In genomic region chr21:42555756-42556438, GRCh38 we compare ENCODE assay signal across 33 cellular contexts. TPM values are rescaled to one million over a fixed set of nuclear protein-coding genes. Genes with fewer than 3 reads are reported as not detected.
DNase-seq lines count a peak whose midpoint lies in the region; ATAC-seq and TF ChIP-seq lines count a peak whose summit lies in the region.
"Had no signal": no experiment of that assay in that cellular context is flagged by ENCODE, and none has a peak within 500 bp of the region (broad histone marks: within the 10 kb centered on the region; RNA-seq: fewer than 3 reads in every experiment).

No MANE protein-coding gene starts in this region.

- H3K27me3 Mint-ChIP-seq in activated T-cell treated with anti-CD3 and anti-CD28 coated beads, Interleukin-2, amount 50 U/mL, for 24 hours: no peaks in the 10 kb centered on the region
- H3K27me3 Mint-ChIP-seq: activated CD4-positive, alpha-beta memory T cell treated with anti-CD3 and anti-CD28 coated beads for 36 hours; activated T-helper 17 cell treated with anti-CD3 and anti-CD28 coated beads, Interleukin-2, amount 50 U/mL, for 72 hours; CD4-positive, alpha-beta T cell; naive thymus-derived CD4-positive, alpha-beta T cell; T-cell had no signal

- H3K4me2 ChIP-seq in OCI-LY1 (ENCODE audit: low read length): no peak overlapping the region

- H3K9me2 ChIP-seq in OCI-LY1 (ENCODE audit: low read depth, low read length): no peaks in the 10 kb centered on the region

- no peak overlapping the region for H3K27ac Mint-ChIP-seq in activated T-cell treated with anti-CD3 and anti-CD28 coated beads, Interleukin-2, amount 50 U/mL, for 24 hours
- H3K27ac Mint-ChIP-seq: activated CD4-positive, alpha-beta memory T cell treated with anti-CD3 and anti-CD28 coated beads for 36 hours; activated naive CD4-positive, alpha-beta T cell treated with anti-CD3 and anti-CD28 coated beads, Interleukin-2, amount 50 U/mL, for 72 hours; activated T-helper 17 cell treated with anti-CD3 and anti-CD28 coated beads, Interleukin-2, amount 50 U/mL, for 72 hours; CD4-positive, alpha-beta T cell; HFFc6; naive thymus-derived CD4-positive, alpha-beta T cell; T-cell had no signal

- no peak overlapping the region for H3K4me3 ChIP-seq in OCI-LY1 (ENCODE audit: low read depth, low read length, poor library complexity, severe bottlenecking)
- no peak overlapping the region for H3K4me3 ChIP-seq in sigmoid colon
- H3K4me3 ChIP-seq: gastroesophageal sphincter, left ventricle myocardium inferior, MG63, SJSA1, vagina had no signal

- intact Hi-C loops in sigmoid colon (cut with DNase I): no loop called here

- H3K9ac ChIP-seq in OCI-LY1 (ENCODE audit: low read length): no peak overlapping the region

- ATAC-seq in left lobe of liver: no peak
- ATAC-seq in HG03457 (IDR thresholded peaks at IDR 0.05; ENCODE audit: unreplicated experiment): no peak
- ATAC-seq: activated CD4-positive, CD25-positive, alpha-beta regulatory T cell treated with anti-CD3 and anti-CD28 coated beads, Interleukin-2, amount 50 U/mL, for 24 hours; activated naive CD4-positive, alpha-beta T cell treated with anti-CD3 and anti-CD28 coated beads, Interleukin-2, amount 50 U/mL, for 72 hours; activated T-helper 17 cell treated with anti-CD3 and anti-CD28 coated beads, Interleukin-2, amount 50 U/mL, for 72 hours; gastroesophageal sphincter; naive thymus-derived CD4-positive, alpha-beta T cell; T-cell had no signal

- H3K9me3 ChIP-seq in OCI-LY1 (ENCODE audit: low read length) (no peaks in the 10 kb centered on the region), sigmoid colon (no peaks in the 10 kb centered on the region)
- H3K9me3 ChIP-seq: gastroesophageal sphincter, left ventricle myocardium inferior, MG63, SJSA1, vagina had no signal

- TF ChIP-seq CTCF in OCI-LY1 (IDR thresholded peaks at IDR 0.05; ENCODE audit: low read length) (no peak), sigmoid colon (IDR thresholded peaks at IDR 0.05) (no peak), GM13977 (IDR thresholded peaks at IDR 0.05; ENCODE audit: extremely low read depth, insufficient read depth, missing control alignments) (no peak)

- H3K27me3 ChIP-seq in OCI-LY1 (ENCODE audit: insufficient read depth, low read length) (no peaks in the 10 kb centered on the region), sigmoid colon (no peaks in the 10 kb centered on the region)
- H3K27me3 ChIP-seq: gastroesophageal sphincter, MG63, SJSA1, vagina had no signal

- no peaks in the 10 kb centered on the region for H3K9me3 Mint-ChIP-seq in activated T-cell treated with anti-CD3 and anti-CD28 coated beads, Interleukin-2, amount 50 U/mL, for 24 hours
- H3K9me3 Mint-ChIP-seq: activated CD4-positive, alpha-beta memory T cell treated with anti-CD3 and anti-CD28 coated beads for 36 hours; activated naive CD4-positive, alpha-beta T cell treated with anti-CD3 and anti-CD28 coated beads, Interleukin-2, amount 50 U/mL, for 72 hours; activated T-helper 17 cell treated with anti-CD3 and anti-CD28 coated beads, Interleukin-2, amount 50 U/mL, for 72 hours; CD4-positive, alpha-beta T cell; naive thymus-derived CD4-positive, alpha-beta T cell; T-cell had no signal

- no peak overlapping the region for H2AFZ ChIP-seq in OCI-LY1 (ENCODE audit: low read length)

- no peak overlapping the region for H3K4me3 Mint-ChIP-seq in activated T-cell treated with anti-CD3 and anti-CD28 coated beads, Interleukin-2, amount 50 U/mL, for 24 hours
- H3K4me3 Mint-ChIP-seq: activated CD4-positive, alpha-beta memory T cell treated with anti-CD3 and anti-CD28 coated beads for 36 hours; activated T-helper 17 cell treated with anti-CD3 and anti-CD28 coated beads, Interleukin-2, amount 50 U/mL, for 72 hours; CD4-positive, alpha-beta T cell; HFFc6; naive thymus-derived CD4-positive, alpha-beta T cell; T-cell had no signal

- H3K79me2 ChIP-seq in OCI-LY1 (ENCODE audit: insufficient read depth, low read length): no peaks in the 10 kb centered on the region

- H3K27ac ChIP-seq in OCI-LY1 (ENCODE audit: low read depth, low read length, poor library complexity, severe bottlenecking) (peak overlapping the region; percentile 62), sigmoid colon (no peak overlapping the region)
- H3K27ac ChIP-seq: gastroesophageal sphincter, left ventricle myocardium inferior, SJSA1, vagina had no signal

- H3F3A ChIP-seq in OCI-LY1 (ENCODE audit: insufficient read depth, low read length): no peaks in the 10 kb centered on the region

- no peaks in the 10 kb centered on the region; the same call in 1 of the 2 replicates for H3K36me3 ChIP-seq in OCI-LY1 (ENCODE audit: insufficient read depth, low read length)
- H3K36me3 ChIP-seq in sigmoid colon: peaks cover 0 to 40% (median 3%) of the 10 kb centered on the region in 4 donors
- H3K36me3 ChIP-seq: MG63, SJSA1 had no signal

- H4K20me1 ChIP-seq in OCI-LY1 (ENCODE audit: insufficient read depth, low read length): no peaks in the 10 kb centered on the region

- in situ Hi-C loops in GM13977 (cut with MboI; ENCODE audit: low pct_unique_long_range_greater_than_20kb, low sequenced_read_pairs, unreplicated experiment): no loop called here

- peaks cover 64% of the 10 kb centered on the region for H3K36me3 Mint-ChIP-seq in activated T-cell treated with anti-CD3 and anti-CD28 coated beads, Interleukin-2, amount 50 U/mL, for 24 hours (ENCODE audit: low read depth)

- WGBS in sigmoid colon, 2 donors: 96 to 97% methylated on average over 28 of the region's 28 CpGs

- H3K4me1 Mint-ChIP-seq in activated T-cell treated with anti-CD3 and anti-CD28 coated beads, Interleukin-2, amount 50 U/mL, for 24 hours (ENCODE audit: low read depth): no peaks in the 10 kb centered on the region
- H3K4me1 Mint-ChIP-seq: activated T-helper 17 cell treated with anti-CD3 and anti-CD28 coated beads, Interleukin-2, amount 50 U/mL, for 72 hours; naive thymus-derived CD4-positive, alpha-beta T cell had no signal

- peaks cover 25% of the 10 kb centered on the region for H3K4me1 ChIP-seq in OCI-LY1 (ENCODE audit: insufficient read depth, low read length, severe bottlenecking)
- H3K4me1 ChIP-seq in sigmoid colon: no peaks in the 10 kb centered on the region
- H3K4me1 ChIP-seq: gastroesophageal sphincter, left ventricle myocardium inferior, SJSA1, vagina had no signal

- no peak for TF ChIP-seq POLR2A in sigmoid colon (IDR thresholded peaks at IDR 0.05)

- TF ChIP-seq EP300 in sigmoid colon (IDR thresholded peaks at IDR 0.05): no peak

- DNase-seq in activated T-cell treated with anti-CD3 and anti-CD28 coated beads, Interleukin-2, amount 50 U/mL, for 1 hour: peak; percentile 5
- no peak for DNase-seq in activated T-cell treated with anti-CD3 and anti-CD28 coated beads, Interleukin-2, amount 50 U/mL, for 24 hours
- DNase-seq in left lobe of liver (ENCODE audit: low spot score) (peak; percentile 39), sigmoid colon (peak; percentile 40), GM13977 (ENCODE audit: low spot score) (no peak), germinal center (ENCODE audit: low spot score) (no peak)
- DNase-seq: activated CD4-positive, alpha-beta memory T cell treated with anti-CD3 and anti-CD28 coated beads for 36 hours; activated CD8-positive, alpha-beta memory T cell treated with anti-CD3 and anti-CD28 coated beads, Interleukin-2, amount 50 U/mL, for 48 hours; anterior cingulate cortex; GOT3; HFFc6; KG1; left ventricle myocardium inferior; MG63; midbrain; naive thymus-derived CD4-positive, alpha-beta T cell; NCI-H1930; NCI-H510A treated with DMSO at 0.1 percent for 48 hours; occipital lobe; RPMI8226; stimulated activated naive CD4-positive, alpha-beta T cell; T-cell had no signal

RNA-seq across cellular contexts. Expression of gene SLC37A1, which starts 42.2 kb away (rescaled TPM):
- total RNA-seq in left lobe of liver (5.0 TPM), sigmoid colon (1 to 10 TPM; 2.3 to 7.8 (median 5.0) TPM)
- polyA plus RNA-seq in sigmoid colon: 10 to 100 TPM; 21.0 to 98.5 (median 31.2) TPM
- total RNA-seq: HFFc6 had no signal

RNA-seq across cellular contexts. Expression of gene RSPH1, which starts 59.9 kb away (rescaled TPM):
- total RNA-seq in left lobe of liver (0.33 TPM), sigmoid colon (1 to 10 TPM in 2 of 4 donors, not detected in 2; 1.2 TPM)
- 10 to 100 TPM in 1 of 3 donors, 1 to 10 TPM in 2; 3.0 to 13.4 (median 8.8) TPM for polyA plus RNA-seq in sigmoid colon
- total RNA-seq: A172, HFFc6, left ventricle myocardium inferior, SJSA1, skeletal muscle tissue, vagina had no signal
- polyA plus RNA-seq: naive thymus-derived CD4-positive, alpha-beta T cell had no signal

Comparison
In these comparisons a context has a peak if more than half of its experiments do, and no peak if none do; other contexts are left out.
1. DNase-seq: peak in activated T-cell treated with anti-CD3 and anti-CD28 coated beads, Interleukin-2, amount 50 U/mL, for 1 hour (single experiment), left lobe of liver (single experiment) and sigmoid colon (single experiment); none in activated T-cell treated with anti-CD3 and anti-CD28 coated beads, Interleukin-2, amount 50 U/mL, for 24 hours (single experiment), GM13977 (single experiment) and germinal center (single experiment).